Comparison of ENCODE assay signal across 26 cellular contexts in the genomic region with DNA sequence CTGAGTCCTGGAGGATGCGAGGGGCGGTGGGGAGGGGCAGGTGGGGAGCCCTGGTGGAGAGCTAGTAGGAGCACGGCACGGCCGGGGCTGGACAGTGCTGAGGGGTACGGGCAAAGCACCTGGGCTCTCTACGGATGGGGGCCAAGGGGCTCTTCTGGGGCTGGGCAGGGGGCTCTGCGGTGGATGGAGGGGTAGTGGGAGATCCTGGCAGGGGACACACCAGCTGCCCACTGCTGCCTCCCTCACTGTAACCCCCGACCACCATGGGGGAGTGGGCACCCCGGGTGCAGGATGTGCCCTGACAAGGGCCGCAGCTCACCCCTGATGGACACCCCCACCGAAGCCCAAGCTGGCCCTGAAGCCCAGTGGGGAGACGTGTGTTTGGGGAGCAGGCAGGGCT.
"Had no signal": no experiment of that assay in that cellular context is flagged by ENCODE, and none has a peak within 500 bp of the region (broad histone marks: within the 10 kb centered on the region; RNA-seq: fewer than 3 reads in every experiment).

No MANE protein-coding gene starts in this region.

- H3K4me3 Mint-ChIP-seq: dendritic cell treated with granulocyte-macrophage colony-stimulating factor and Interleukin-4, amounts not matched to agents 40 ng/mL and 50 ng/mL, for 4 days; effector memory CD8-positive, alpha-beta T cell; endodermal cell had no signal

- H3K27ac ChIP-seq: colonic mucosa, epithelial cell of prostate, esophagus squamous epithelium, gastrocnemius medialis, heart right ventricle, left lung, lower lobe of right lung had no signal

- H3K4me3 ChIP-seq: colonic mucosa, esophagus squamous epithelium, gastrocnemius medialis, heart right ventricle, left lung, lower lobe of right lung had no signal

- H3K4me1 ChIP-seq: left lung, lower lobe of right lung had no signal

- FAIRE-seq: endometrium, islet of Langerhans, keratinocyte had no signal

- H3K4me1 Mint-ChIP-seq: endodermal cell had no signal

- H3K27me3 ChIP-seq: colonic mucosa, esophagus squamous epithelium, gastrocnemius medialis, heart right ventricle, left lung had no signal

- ATAC-seq: effector memory CD8-positive, alpha-beta T cell; esophagus mucosa; gastrocnemius medialis; left lung; left ventricle myocardium superior; lower lobe of right lung had no signal

- H3K36me3 ChIP-seq: colonic mucosa, gastrocnemius medialis, lower lobe of right lung had no signal

- H3K27ac Mint-ChIP-seq: dendritic cell treated with granulocyte-macrophage colony-stimulating factor and Interleukin-4, amounts not matched to agents 40 ng/mL and 50 ng/mL, for 4 days had no signal

- H3K27me3 Mint-ChIP-seq: dendritic cell treated with granulocyte-macrophage colony-stimulating factor and Interleukin-4, amounts not matched to agents 40 ng/mL and 50 ng/mL, for 4 days; effector memory CD8-positive, alpha-beta T cell had no signal

- DNase-seq: colonic mucosa; cortex of kidney; effector CD8-positive, alpha-beta T cell; effector memory CD8-positive, alpha-beta T cell; endodermal cell; erythroblast; esophagus squamous epithelium; foreskin fibroblast; foreskin melanocyte; gastrocnemius medialis; glutamatergic neuron; head of caudate nucleus; heart right ventricle; hippocampal formation; left cardiac atrium; left ventricle myocardium superior; lower lobe of right lung; mesenchymal stem cell; midbrain had no signal
